30 cellular contexts compared by ENCODE assay signal in genomic region chr6:73216859-73217258, GRCh38. TPM values are rescaled to one million over a fixed set of nuclear protein-coding genes. Genes with fewer than 3 reads are reported as not detected.
"Had no signal": no experiment of that assay in that cellular context is flagged by ENCODE, and none has a peak within 500 bp of the region (broad histone marks: within the 10 kb centered on the region; RNA-seq: fewer than 3 reads in every experiment).

No MANE protein-coding gene starts in this region.

- FAIRE-seq: urothelium cell line had no signal

- DNase-seq: stimulated activated CD4-positive, alpha-beta T cell treated with anti-CD3 and anti-CD28 coated beads, Interleukin-2, amount 100 ng/mL, for 48 hours; stimulated activated CD4-positive, alpha-beta T cell treated with anti-CD3 and anti-CD28 coated beads, Interleukin-4, amount 100 ng/mL, for 1 hour; stimulated activated CD4-positive, alpha-beta T cell treated with anti-CD3 and anti-CD28 coated beads, Interleukin-4, amount 100 ng/mL, for 24 hours; stimulated activated CD4-positive, alpha-beta T cell treated with anti-CD3 and anti-CD28 coated beads, Interleukin-4, amount 100 ng/mL, for 4 hours; stimulated activated CD8-positive, alpha-beta memory T cell treated with anti-CD3 and anti-CD28 coated beads, Interleukin-4, amount 100 ng/mL, for 48 hours; stimulated activated naive B cell treated with anti-CD40 and anti-IgM and Interleukin-4, amounts not matched to agents 10 μg/mL and 1 μg/mL and 100 μg/mL, for 72 hours; stimulated activated naive CD4-positive, alpha-beta T cell; stimulated activated naive CD4-positive, alpha-beta T cell treated with Interleukin-2 at 50 U/mL for 16 hours; stimulated activated naive CD8-positive, alpha-beta T cell treated with anti-CD3 and anti-CD28 coated beads, Interleukin-15, amount 100 ng/mL, for 72 hours; stimulated activated naive CD8-positive, alpha-beta T cell treated with anti-CD3 and anti-CD28 coated beads, Interleukin-15, Interleukin-2, amounts not matched to agents 100 U/mL and 50 U/mL, for 24 hours; stomach; substantia nigra; testis; thyroid gland; tibial artery; transverse colon; trophoblast cell; upper lobe of left lung; upper lobe of right lung; uterus had no signal

- H3K9me3 ChIP-seq: stomach, suprapubic skin, testis, thoracic aorta, thyroid gland, tibial artery, transverse colon, upper lobe of left lung, upper lobe of right lung, uterus, vagina had no signal

- H3K27ac ChIP-seq: stomach, suprapubic skin, testis, thoracic aorta, thyroid gland, tibial artery, tibial nerve, transverse colon, upper lobe of left lung, upper lobe of right lung, uterus, vagina had no signal

- ATAC-seq: stimulated activated effector memory CD8-positive, alpha-beta T cell treated with anti-CD3 and anti-CD28 coated beads, Interleukin-12 subunit alpha, Interleukin-12 subunit beta, amount 100 ng/mL, for 72 hours; stimulated activated memory B cell treated with anti-CD40 and anti-IgM and Interleukin-4, amounts not matched to agents 10 μg/mL and 1 μg/mL and 100 μg/mL, for 72 hours; stimulated activated naive B cell treated with anti-CD40 and anti-IgM and Interleukin-4, amounts not matched to agents 10 μg/mL and 1 μg/mL and 100 μg/mL, for 72 hours; stimulated activated naive CD8-positive, alpha-beta T cell treated with anti-CD3 and anti-CD28 coated beads, Interleukin-15, amount 100 ng/mL, for 72 hours; stimulated activated naive CD8-positive, alpha-beta T cell treated with anti-CD3 and anti-CD28 coated beads, Interleukin-15, Interleukin-2, amounts not matched to agents 100 U/mL and 50 U/mL, for 24 hours; upper lobe of right lung had no signal

- H3K36me3 ChIP-seq: stomach, suprapubic skin, thoracic aorta, thyroid gland, tibial artery, tibial nerve, transverse colon, upper lobe of left lung, upper lobe of right lung, uterus, vagina had no signal

- H3K4me3 ChIP-seq: stomach, suprapubic skin, testis, thoracic aorta, thyroid gland, tibial artery, tibial nerve, transverse colon, upper lobe of left lung, upper lobe of right lung, uterus, vagina had no signal

- H3K27me3 ChIP-seq: stomach, suprapubic skin, testis, thyroid gland, tibial artery, tibial nerve, transverse colon, upper lobe of left lung, upper lobe of right lung, uterus, vagina had no signal

- H3K4me1 ChIP-seq: stomach, suprapubic skin, testis, thyroid gland, tibial artery, tibial nerve, transverse colon, upper lobe of left lung, upper lobe of right lung, uterus, vagina had no signal

RNA-seq across cellular contexts. Expression of gene KHDC1L, which starts 8.4 kb away (rescaled TPM):
- total RNA-seq: stomach, subcutaneous adipose tissue, suprapubic skin, thoracic aorta, thyroid gland, transverse colon, upper lobe of left lung, upper lobe of right lung, ureter, urinary bladder, vagina had no signal
- polyA plus RNA-seq: urinary bladder had no signal

RNA-seq across cellular contexts. Expression of gene KHDC1, which starts 46.1 kb away (rescaled TPM):
- total RNA-seq: suprapubic skin had no signal
